In the genomic region with DNA sequence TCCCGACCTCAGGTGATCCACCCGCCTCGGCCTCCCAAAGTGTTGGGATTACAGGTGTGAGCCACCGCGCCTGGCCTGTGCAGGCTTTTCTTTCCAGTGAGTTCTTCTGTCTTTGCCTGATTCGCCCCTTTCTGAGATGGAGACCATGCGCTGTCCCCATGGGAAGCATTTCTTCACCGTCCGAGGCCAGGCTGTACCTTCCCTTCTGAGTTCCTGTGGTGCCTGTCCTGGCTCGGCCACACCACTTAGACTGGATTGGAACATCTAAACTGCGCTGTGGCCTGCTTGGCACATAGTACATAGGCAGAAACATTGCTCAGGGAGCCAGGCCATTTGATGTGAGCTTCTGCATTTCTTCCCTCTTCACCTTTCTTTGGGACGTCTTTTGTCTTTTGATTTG, we compare ENCODE assay signal across 23 cellular contexts.
"Had no signal": no experiment of that assay in that cellular context is flagged by ENCODE, and none has a peak within 500 bp of the region (broad histone marks: within the 10 kb centered on the region; RNA-seq: fewer than 3 reads in every experiment).

No MANE protein-coding gene starts in this region.

- ATAC-seq: activated CD4-positive, alpha-beta T cell treated with anti-CD3 and anti-CD28 coated beads for 36 hours; esophagus mucosa; naive thymus-derived CD8-positive, alpha-beta T cell; stimulated activated naive B cell treated with anti-CD40 and anti-IgM and Interleukin-4, amounts not matched to agents 10 μg/mL and 1 μg/mL and 100 μg/mL, for 72 hours had no signal

- H3K4me3 ChIP-seq: adrenal gland, ascending aorta, ovary, right lobe of liver, skin epidermis, transverse colon had no signal

- H3K27me3 ChIP-seq: adrenal gland, ascending aorta, brain microvascular endothelial cell, neutrophil, ovary, right lobe of liver, transverse colon had no signal

- H3K27ac ChIP-seq: adrenal gland, ascending aorta, brain microvascular endothelial cell, neutrophil, ovary, right lobe of liver, skin epidermis, transverse colon had no signal

- DNase-seq: activated CD4-positive, alpha-beta T cell treated with anti-CD3 and anti-CD28 coated beads for 36 hours; activated CD4-positive, alpha-beta T cell treated with anti-CD3 and anti-CD28 coated beads, Interleukin-2, amount 50 U/mL, for 48 hours; activated gamma-delta T cell treated with Interleukin-2 at 50 U/mL for 16 hours; brain microvascular endothelial cell; central memory CD4-positive, alpha-beta T cell; effector memory CD4-positive, alpha-beta T cell; foreskin melanocyte; hippocampal formation; naive thymus-derived CD8-positive, alpha-beta T cell; ovary; right lobe of liver; stimulated activated CD4-positive, alpha-beta T cell treated with anti-CD3 and anti-CD28 coated beads, Interleukin-1b, Interleukin-23, amount 100 ng/mL, for 48 hours; stimulated activated naive B cell treated with anti-CD40 and anti-IgM and Interleukin-4, amounts not matched to agents 10 μg/mL and 1 μg/mL and 100 μg/mL, for 72 hours; T-helper 1 cell; T-helper 9 cell; transverse colon had no signal

- H3K9me3 Mint-ChIP-seq: activated naive CD4-positive, alpha-beta T cell treated with anti-CD3 and anti-CD28 coated beads, Interleukin-2, amount 50 U/mL, for 24 hours; activated T-helper 1 cell treated with anti-CD3 and anti-CD28 coated beads, Interleukin-12 subunit alpha, Interleukin-12 subunit beta, Interleukin-2, Interleukin-4 antibody, amounts not matched to agents 30 ng/mL and 10 ng/mL and 1 ng/mL, durations not matched to agents 14 hours and 24 hours and 36 hours; naive thymus-derived CD8-positive, alpha-beta T cell; stimulated activated naive B cell treated with anti-CD40 and anti-IgM and Interleukin-4, amounts not matched to agents 10 μg/mL and 1 μg/mL and 100 μg/mL, for 72 hours had no signal

- H3K27ac Mint-ChIP-seq: activated naive CD4-positive, alpha-beta T cell treated with anti-CD3 and anti-CD28 coated beads, Interleukin-2, amount 50 U/mL, for 24 hours had no signal

- H3K27me3 Mint-ChIP-seq: activated CD4-positive, alpha-beta T cell treated with anti-CD3 and anti-CD28 coated beads for 36 hours; activated naive CD4-positive, alpha-beta T cell treated with anti-CD3 and anti-CD28 coated beads, Interleukin-2, amount 50 U/mL, for 24 hours; naive thymus-derived CD8-positive, alpha-beta T cell; stimulated activated naive B cell treated with anti-CD40 and anti-IgM and Interleukin-4, amounts not matched to agents 10 μg/mL and 1 μg/mL and 100 μg/mL, for 72 hours had no signal

- H3K4me3 Mint-ChIP-seq: activated CD4-positive, alpha-beta T cell treated with anti-CD3 and anti-CD28 coated beads for 36 hours; activated naive CD4-positive, alpha-beta T cell treated with anti-CD3 and anti-CD28 coated beads, Interleukin-2, amount 50 U/mL, for 24 hours; activated T-helper 1 cell treated with anti-CD3 and anti-CD28 coated beads, Interleukin-12 subunit alpha, Interleukin-12 subunit beta, Interleukin-2, Interleukin-4 antibody, amounts not matched to agents 30 ng/mL and 10 ng/mL and 1 ng/mL, durations not matched to agents 14 hours and 24 hours and 36 hours; stimulated activated naive B cell treated with anti-CD40 and anti-IgM and Interleukin-4, amounts not matched to agents 10 μg/mL and 1 μg/mL and 100 μg/mL, for 72 hours had no signal

- H3K36me3 ChIP-seq: adrenal gland, neutrophil, ovary, right lobe of liver, transverse colon had no signal

- H3K9me3 ChIP-seq: adrenal gland, ascending aorta, neutrophil, ovary, right lobe of liver, transverse colon had no signal

- H3K4me1 ChIP-seq: transverse colon had no signal
